ENCODE assay signal across 8 cellular contexts in the genomic region with DNA sequence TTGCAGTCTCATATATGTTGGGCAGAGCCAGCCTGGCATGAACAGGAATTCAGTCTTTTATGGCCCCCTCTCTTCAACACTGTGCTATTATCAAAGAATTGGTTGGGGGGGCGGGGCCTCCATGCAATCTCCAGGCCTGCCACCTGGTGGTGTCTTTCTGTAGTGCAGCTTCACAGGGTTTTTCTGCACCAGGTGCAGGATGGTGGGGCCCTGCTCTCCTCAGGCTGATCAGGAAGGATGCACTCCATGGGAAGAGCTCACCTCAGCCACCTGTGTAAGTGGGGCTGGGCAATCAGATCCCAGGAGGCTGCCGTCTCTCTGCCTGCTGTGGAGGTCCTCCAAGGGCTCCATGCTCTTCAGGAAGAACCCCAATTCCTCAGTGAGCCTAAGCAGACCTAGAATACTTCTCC. TPM values are rescaled to one million over a fixed set of nuclear protein-coding genes. Genes with fewer than 3 reads are reported as not detected.
DNase-seq lines count a peak whose midpoint lies in the region; ATAC-seq and TF ChIP-seq lines count a peak whose summit lies in the region.

No MANE protein-coding gene starts in this region.

- no peak for ATAC-seq in HG03469 (IDR thresholded peaks at IDR 0.05; ENCODE audit: unreplicated experiment)
- ATAC-seq in GM21528 (IDR thresholded peaks at IDR 0.05; ENCODE audit: low FRiP score, unreplicated experiment): no peak

- H3K27ac Mint-ChIP-seq in progenitor cell of endocrine pancreas: no peak overlapping the region

- H3K36me3 Mint-ChIP-seq in progenitor cell of endocrine pancreas (ENCODE audit: insufficient read depth): no peaks in the 10 kb centered on the region

- DNase-seq in GM10266 (ENCODE audit: extremely low spot score) (peak; percentile 82), NAMALWA (ENCODE audit: low spot score) (peak; percentile 87), SKM-1 treated with dmso at 0.1 percent for 144 hours (lab: John Stamatoyannopoulos, UW; ENCODE audit: unreplicated experiment) (peak; percentile 54), head of caudate nucleus (peak; percentile 60 to 92 (median 82)), progenitor cell of endocrine pancreas (ENCODE audit: low spot score, unreplicated experiment) (peak; percentile 81)
- DNase-seq in activated naive CD4-positive, alpha-beta T cell treated with anti-CD3 and anti-CD28 coated beads, Interleukin-2, amount 50 U/mL, for 16 hours: peak; percentile 84

- H3K4me1 Mint-ChIP-seq in progenitor cell of endocrine pancreas (ENCODE audit: low read depth): peaks cover 11% of the 10 kb centered on the region

- peak; percentile 96 for TF ChIP-seq CTCF in GM10266 (IDR thresholded peaks at IDR 0.05; ENCODE audit: control insufficient read depth, insufficient read depth, low read depth, missing control alignments)
- peak; percentile 88 for TF ChIP-seq CTCF in progenitor cell of endocrine pancreas (IDR thresholded peaks at IDR 0.05; ENCODE audit: unreplicated experiment)

- intact Hi-C loops in head of caudate nucleus (cut with DNase I): loop anchor here (5.0 kb wide), 1 partner anchor 62 kb away; a partner anchor contains a TSS

- H3K27me3 Mint-ChIP-seq in progenitor cell of endocrine pancreas: no peaks in the 10 kb centered on the region

- no peak overlapping the region for H3K4me3 Mint-ChIP-seq in progenitor cell of endocrine pancreas (ENCODE audit: low read depth)

- H3K9me3 Mint-ChIP-seq in progenitor cell of endocrine pancreas (ENCODE audit: low read depth): no peaks in the 10 kb centered on the region

RNA-seq across cellular contexts. Expression of a gene that starts 16.7 kb away (rescaled TPM):
- 34.6 and 42.0 TPM in 2 replicates for total RNA-seq in progenitor cell of endocrine pancreas

RNA-seq across cellular contexts. Expression of a gene that starts 28.6 kb away (rescaled TPM):
- total RNA-seq in progenitor cell of endocrine pancreas: 28.4 and 32.8 TPM in 2 replicates

RNA-seq across cellular contexts. Expression of a gene that starts 45.6 kb away (rescaled TPM):
- total RNA-seq in progenitor cell of endocrine pancreas: 11.8 and 14.1 TPM in 2 replicates
